In the genomic region with DNA sequence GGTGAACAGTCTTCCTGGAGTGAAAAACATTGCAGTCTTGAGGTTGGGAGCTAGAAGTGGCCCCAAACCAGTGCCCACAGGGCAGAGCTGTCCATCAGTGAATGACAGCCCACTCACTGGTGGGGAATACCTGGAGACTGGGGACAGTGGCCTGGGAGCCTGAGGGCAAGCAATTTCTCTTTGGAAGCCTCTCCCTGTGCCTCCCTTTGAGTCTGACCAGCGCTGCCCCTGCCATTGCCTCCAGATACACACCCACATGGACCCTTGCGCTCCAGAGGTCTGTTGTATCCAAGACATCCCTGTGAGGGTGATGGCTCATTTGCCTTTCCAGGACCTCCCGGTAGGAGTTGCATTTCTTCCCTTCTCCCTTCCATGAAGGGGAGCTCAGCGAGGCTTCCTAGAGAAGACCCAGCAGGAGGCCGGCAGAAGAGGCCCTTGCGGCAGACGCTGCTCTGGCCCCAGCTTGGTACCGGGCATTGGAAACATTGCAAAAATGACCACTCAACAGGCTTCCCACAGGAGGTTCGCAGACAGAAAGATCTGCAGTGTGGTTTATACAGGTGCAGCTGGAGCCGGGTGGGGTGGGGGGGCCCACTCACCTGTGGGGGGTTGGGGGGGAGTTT, we compare ENCODE assay signal across 9 cellular contexts. TPM values are rescaled to one million over a fixed set of nuclear protein-coding genes. Genes with fewer than 3 reads are reported as not detected.
A peak's percentile ranks its signal among the peaks of the same experiment; 100 is the strongest.
DNase-seq lines count a peak whose midpoint lies in the region; ATAC-seq and TF ChIP-seq lines count a peak whose summit lies in the region.
"Had no signal": no experiment of that assay in that cellular context is flagged by ENCODE, and none has a peak within 500 bp of the region (broad histone marks: within the 10 kb centered on the region; RNA-seq: fewer than 3 reads in every experiment).

No MANE protein-coding gene starts in this region.

- ATAC-seq in activated CD4-positive, alpha-beta T cell treated with anti-CD3 and anti-CD28 coated beads for 36 hours, result no peak
- ATAC-seq in activated naive CD8-positive, alpha-beta T cell treated with anti-CD3 and anti-CD28 coated beads, Interleukin-2, amount 50 U/mL, for 24 hours, result no peak
- no peak for ATAC-seq in left lung

- H3K4me1 ChIP-seq in left lung, result peaks cover 63 to 100% of the 10 kb centered on the region in 2 donors
- peaks cover 86% of the 10 kb centered on the region for H3K4me1 ChIP-seq in suprapubic skin

- CTCF ChIA-PET in activated CD4-positive, alpha-beta T cell treated with anti-CD3 and anti-CD28 coated beads for 36 hours (lab: Charles Lee), result interaction anchor here (0.6 to 5.0 kb wide), 18 partner anchors 8 to 150 kb away, joined by 3 to 28 read pairs (median 5); no protein-coding TSS in a partner anchor

- TF ChIP-seq POLR2A in suprapubic skin (IDR thresholded peaks at IDR 0.05), result no peak

- H3K27me3 ChIP-seq in left lung (no peaks in the 10 kb centered on the region), suprapubic skin (no peaks in the 10 kb centered on the region)

- peaks cover 99% of the 10 kb centered on the region for H3K4me1 Mint-ChIP-seq in activated CD4-positive, alpha-beta T cell treated with anti-CD3 and anti-CD28 coated beads for 36 hours
- peaks cover 99% of the 10 kb centered on the region for H3K4me1 Mint-ChIP-seq in activated naive CD8-positive, alpha-beta T cell treated with anti-CD3 and anti-CD28 coated beads, Interleukin-2, amount 50 U/mL, for 24 hours

- DNase-seq in activated CD4-positive, alpha-beta T cell treated with anti-CD3 and anti-CD28 coated beads for 36 hours, result no peak
- no peak for DNase-seq in activated CD4-positive, alpha-beta T cell treated with anti-CD3 and anti-CD28 coated beads for 4 hours
- no peak for DNase-seq in activated naive CD8-positive, alpha-beta T cell treated with anti-CD3 and anti-CD28 coated beads, Interleukin-2, amount 50 U/mL, for 24 hours
- no peak for DNase-seq in left lung
- DNase-seq in suprapubic skin (ENCODE audit: low spot score in 2 of 2), result no peak
- no peak for DNase-seq in NCI-H2196 (lab: John Stamatoyannopoulos, UW; ENCODE audit: unreplicated experiment)
- no peak for DNase-seq in AML-193 (lab: John Stamatoyannopoulos, UW)
- DNase-seq in NCI-H524 treated with DMSO at 0.1 percent for 48 hours (lab: John Stamatoyannopoulos, UW), result no peak
- DNase-seq: NCI-H1436 treated with DMSO at 0.1 percent for 48 hours had no signal

- TF ChIP-seq EP300 in suprapubic skin (IDR thresholded peaks at IDR 0.05), result no peak

- H3K4me3 ChIP-seq in left lung (peak overlapping the region in 1 of 2 donors; percentile 8), suprapubic skin (peak overlapping the region; percentile 39)

- peak overlapping the region; percentile 61 for H3K4me3 Mint-ChIP-seq in activated CD4-positive, alpha-beta T cell treated with anti-CD3 and anti-CD28 coated beads for 36 hours
- H3K4me3 Mint-ChIP-seq in activated naive CD8-positive, alpha-beta T cell treated with anti-CD3 and anti-CD28 coated beads, Interleukin-2, amount 50 U/mL, for 24 hours, result peak overlapping the region; percentile 65

- intact Hi-C loops in activated CD4-positive, alpha-beta T cell treated with anti-CD3 and anti-CD28 coated beads for 36 hours (cut with DNase I, micrococcal nuclease), result loop anchor here in 1 of 2 experiments (2.0 kb wide), 2 partner anchors 22 to 70 kb away; no protein-coding TSS in a partner anchor
- intact Hi-C loops in left lung (cut with DNase I), result no loop called here

- TF ChIP-seq CTCF in left lung (IDR thresholded peaks at IDR 0.05) (no peak), suprapubic skin (IDR thresholded peaks at IDR 0.05) (no peak)

- POLR2A ChIA-PET in activated CD4-positive, alpha-beta T cell treated with anti-CD3 and anti-CD28 coated beads for 36 hours (lab: Charles Lee), result interaction anchor here (0.9 to 2.4 kb wide), 9 partner anchors 8 to 94 kb away, joined by 3 to 9 read pairs (median 4); no protein-coding TSS in a partner anchor

- WGBS in suprapubic skin, result 53% methylated on average over 5 of the region's 10 CpGs

- H3K27ac ChIP-seq in left lung (peak overlapping the region; percentile 86 to 94), suprapubic skin (peak overlapping the region; percentile 91)

- H3K36me3 ChIP-seq in left lung, result no peaks in the 10 kb centered on the region
- no peaks in the 10 kb centered on the region for H3K36me3 ChIP-seq in suprapubic skin

- peak overlapping the region; percentile 96 for H3K27ac Mint-ChIP-seq in activated CD4-positive, alpha-beta T cell treated with anti-CD3 and anti-CD28 coated beads for 36 hours
- H3K27ac Mint-ChIP-seq in activated naive CD8-positive, alpha-beta T cell treated with anti-CD3 and anti-CD28 coated beads, Interleukin-2, amount 50 U/mL, for 24 hours, result peak overlapping the region; percentile 93

- no peaks in the 10 kb centered on the region for H3K9me3 ChIP-seq in left lung
- H3K9me3 ChIP-seq in suprapubic skin, result no peaks in the 10 kb centered on the region

- peaks cover 3% of the 10 kb centered on the region for H3K9me3 Mint-ChIP-seq in activated CD4-positive, alpha-beta T cell treated with anti-CD3 and anti-CD28 coated beads for 36 hours (ENCODE audit: low read depth)
- H3K9me3 Mint-ChIP-seq in activated naive CD8-positive, alpha-beta T cell treated with anti-CD3 and anti-CD28 coated beads, Interleukin-2, amount 50 U/mL, for 24 hours, result no peaks in the 10 kb centered on the region

- peaks cover 41% of the 10 kb centered on the region for H3K36me3 Mint-ChIP-seq in activated CD4-positive, alpha-beta T cell treated with anti-CD3 and anti-CD28 coated beads for 36 hours (ENCODE audit: low read depth)
- H3K36me3 Mint-ChIP-seq in activated naive CD8-positive, alpha-beta T cell treated with anti-CD3 and anti-CD28 coated beads, Interleukin-2, amount 50 U/mL, for 24 hours (ENCODE audit: low read depth), result peaks cover 11% of the 10 kb centered on the region

- no peaks in the 10 kb centered on the region for H3K27me3 Mint-ChIP-seq in activated CD4-positive, alpha-beta T cell treated with anti-CD3 and anti-CD28 coated beads for 36 hours
- no peaks in the 10 kb centered on the region for H3K27me3 Mint-ChIP-seq in activated naive CD8-positive, alpha-beta T cell treated with anti-CD3 and anti-CD28 coated beads, Interleukin-2, amount 50 U/mL, for 24 hours

RNA-seq across cellular contexts. Expression of gene KLF13, which starts 38.5 kb away (rescaled TPM):
- total RNA-seq in activated CD4-positive, alpha-beta T cell treated with anti-CD3 and anti-CD28 coated beads for 36 hours, result 100 to 1,000 TPM; 147 to 212 TPM
- total RNA-seq in left lung (100 to 1,000 TPM; 110 to 116 TPM), suprapubic skin (100 to 1,000 TPM; 141 to 162 (median 145) TPM)
